In the genomic region with DNA sequence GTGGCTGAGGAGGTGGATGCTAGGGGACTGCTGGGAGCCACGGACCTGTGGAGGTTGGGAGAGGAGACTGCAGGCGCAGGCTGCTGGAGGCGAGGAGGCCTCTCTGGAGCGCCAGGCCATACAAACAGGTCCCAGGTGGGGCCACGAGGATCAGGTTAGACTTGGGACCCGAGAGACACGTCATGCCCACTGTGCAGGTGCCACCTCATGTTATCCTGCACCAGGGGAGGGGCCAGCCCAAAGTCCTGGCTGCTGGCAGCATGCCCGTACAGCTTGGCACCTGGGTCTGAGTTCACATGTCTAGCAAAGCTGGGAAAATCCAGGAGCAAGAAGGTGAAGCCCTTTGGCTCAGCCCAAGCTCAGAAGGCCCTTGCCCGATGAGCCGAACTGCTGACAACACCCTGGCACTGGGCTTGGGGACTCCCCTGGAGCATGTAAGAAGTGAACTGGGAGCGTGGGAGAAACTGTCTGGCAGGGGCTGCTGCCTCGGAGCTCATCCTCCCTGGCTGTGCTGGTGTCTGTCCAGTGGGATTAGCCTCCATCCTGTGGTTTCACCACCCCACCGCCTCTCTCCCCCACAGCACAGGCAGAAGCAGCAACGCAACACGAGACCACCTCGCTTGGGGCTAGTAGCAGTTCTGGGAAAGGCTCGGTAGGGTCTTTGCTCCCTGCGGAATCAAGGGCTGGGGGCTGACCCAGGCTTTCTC, we compare ENCODE assay signal across 9 cellular contexts. TPM values are rescaled to one million over a fixed set of nuclear protein-coding genes. Genes with fewer than 3 reads are reported as not detected.
DNase-seq lines count a peak whose midpoint lies in the region; ATAC-seq and TF ChIP-seq lines count a peak whose summit lies in the region.
"Had no signal": no experiment of that assay in that cellular context is flagged by ENCODE, and none has a peak within 500 bp of the region (broad histone marks: within the 10 kb centered on the region; RNA-seq: fewer than 3 reads in every experiment).

No MANE protein-coding gene starts in this region.

- WGBS in body of pancreas, 2 donors, result 29 to 57% methylated on average over 11 to 18 of the region's 18 CpGs

- H3K9me3 ChIP-seq in DND-41 (ENCODE audit: insufficient read depth, low read length, severe bottlenecking) (no peaks in the 10 kb centered on the region), body of pancreas (no peaks in the 10 kb centered on the region)

- peaks cover 69% of the 10 kb centered on the region for H3K79me2 ChIP-seq in DND-41 (ENCODE audit: insufficient read depth, low read length)

- H4K20me1 ChIP-seq in DND-41 (ENCODE audit: insufficient read depth, low read length), result peaks cover 68% of the 10 kb centered on the region

- no peak overlapping the region for H3K9ac ChIP-seq in DND-41 (ENCODE audit: low read depth, low read length)

- H3K4me3 ChIP-seq in DND-41 (ENCODE audit: low read depth in 1 of 2, low read length in 2 of 2) (no peak overlapping the region), body of pancreas (no peak overlapping the region)

- DNase-seq in DND-41 (peak; percentile 26), NCI-H1105 (lab: John Stamatoyannopoulos, UW) (peak; percentile 69), body of pancreas (peak; percentile 97 to 99 (median 98)), T-helper 9 cell (no peak), RKO (ENCODE audit: low spot score) (no peak)

- TF ChIP-seq CTCF in DND-41 (IDR thresholded peaks at IDR 0.05; ENCODE audit: borderline replicate concordance, extremely low read depth, low read length, poor library complexity, severe bottlenecking), result no peak
- no peak for TF ChIP-seq CTCF in body of pancreas (IDR thresholded peaks at IDR 0.05)
- no peak for TF ChIP-seq CTCF in nephron (IDR thresholded peaks at IDR 0.05; ENCODE audit: unreplicated experiment in 3 of 3)

- H3K4me3 Mint-ChIP-seq in nephron, result peak overlapping the region in 2 of 3 experiments; percentile 23 to 25

- TF ChIP-seq POLR2A in body of pancreas (IDR thresholded peaks at IDR 0.05), result peak; percentile 76 to 80 (median 79)

- no peak overlapping the region for H3K27ac ChIP-seq in DND-41 (ENCODE audit: low read length)
- H3K27ac ChIP-seq in body of pancreas, result peak overlapping the region; percentile 91 to 98 (median 96)

- peaks cover 8% of the 10 kb centered on the region for H3K36me3 Mint-ChIP-seq in nephron (ENCODE audit: low read depth)

- H3K4me1 Mint-ChIP-seq in nephron, result peaks cover 24% of the 10 kb centered on the region

- peak; percentile 0; the same call in 2 of the 3 replicates for ATAC-seq in DND-41 (ENCODE audit: insufficient read depth, low read depth)
- ATAC-seq in body of pancreas, result peak; percentile 62
- no peak for ATAC-seq in GM21825 (IDR thresholded peaks at IDR 0.05; ENCODE audit: unreplicated experiment)
- no peak for ATAC-seq in GM19463 (IDR thresholded peaks at IDR 0.05; ENCODE audit: unreplicated experiment)

- H2AFZ ChIP-seq in DND-41 (ENCODE audit: low read depth, low read length), result no peak overlapping the region

- intact Hi-C loops in body of pancreas (cut with DNase I), result no loop called here

- H3K27me3 ChIP-seq in DND-41 (ENCODE audit: insufficient read depth, low read length, poor library complexity), result no peaks in the 10 kb centered on the region
- no peaks in the 10 kb centered on the region for H3K27me3 ChIP-seq in body of pancreas

- no peaks in the 10 kb centered on the region for H3K27me3 Mint-ChIP-seq in nephron (ENCODE audit: low read depth)

- peaks cover 71% of the 10 kb centered on the region for H3K36me3 ChIP-seq in DND-41 (ENCODE audit: insufficient read depth, low read length)
- H3K36me3 ChIP-seq in body of pancreas (replicated peaks in 1 of 2; ENCODE audit: insufficient read depth in 1 of 2, low read depth in 2 of 2), result no peaks in the 10 kb centered on the region

- H3K4me1 ChIP-seq in DND-41 (ENCODE audit: insufficient read depth, low read length) (peaks cover 49% of the 10 kb centered on the region), body of pancreas (peaks cover 84% of the 10 kb centered on the region)

- H3K27ac Mint-ChIP-seq in nephron, result no peak overlapping the region

- no peaks in the 10 kb centered on the region for H3K9me3 Mint-ChIP-seq in nephron

- H3K4me2 ChIP-seq in DND-41 (ENCODE audit: insufficient read depth, low read length), result no peak overlapping the region

RNA-seq across cellular contexts. Expression of a gene that starts 5.3 kb away (rescaled TPM):
- total RNA-seq in body of pancreas, result 100 to 1,000 TPM; 109 to 141 TPM

RNA-seq across cellular contexts. Expression of a gene that starts 5.6 kb away (rescaled TPM):
- total RNA-seq in body of pancreas, result 1,000 to 10,000 TPM; 1,462 to 4,394 TPM

RNA-seq across cellular contexts. Expression of a gene that starts 25.5 kb away (rescaled TPM):
- 10 to 100 TPM; 17.1 to 72.2 TPM for total RNA-seq in body of pancreas

RNA-seq across cellular contexts. Expression of a gene that starts 25.6 kb away (rescaled TPM):
- total RNA-seq in body of pancreas, result 100 to 1,000 TPM in 1 of 2 donors, 10 to 100 TPM in 1; 58.1 to 111 TPM

RNA-seq across cellular contexts. Expression of a gene that starts 31.0 kb away (rescaled TPM):
- not detected for total RNA-seq in body of pancreas
- total RNA-seq: LHCN-M2 had no signal

Comparison
In these comparisons a context has a peak if more than half of its experiments do, and no peak if none do; other contexts are left out.
1. ATAC-seq: peak in DND-41 (single experiment) and body of pancreas (single experiment); none in GM21825 (single experiment) and GM19463 (single experiment).
2. DNase-seq: peak in DND-41 (single experiment), NCI-H1105 (single experiment) and body of pancreas (4 of 4); none in T-helper 9 cell (single experiment) and RKO (single experiment).